In the genomic region with DNA sequence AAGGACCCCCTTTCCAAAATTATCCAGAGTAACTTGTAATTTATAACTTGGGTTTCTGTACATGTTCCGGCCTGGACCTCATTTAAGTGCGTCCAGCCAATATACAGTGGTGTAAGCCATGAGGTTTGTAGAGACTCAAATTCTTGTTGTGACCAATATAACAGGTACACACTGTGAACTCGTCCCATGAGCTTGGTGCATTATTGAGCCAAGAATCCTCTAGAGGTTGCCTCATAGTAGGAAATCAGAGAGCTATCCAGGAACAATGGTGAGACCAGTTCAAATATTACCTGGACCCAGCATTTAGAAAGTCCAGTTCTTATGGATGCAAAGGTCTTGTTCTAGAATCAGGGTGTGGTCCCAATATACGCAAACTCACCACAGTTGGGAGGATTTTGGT, we compare ENCODE assay signal across 24 cellular contexts.
"Had no signal": no experiment of that assay in that cellular context is flagged by ENCODE, and none has a peak within 500 bp of the region (broad histone marks: within the 10 kb centered on the region; RNA-seq: fewer than 3 reads in every experiment).

No MANE protein-coding gene starts in this region.

- H3K4me3 ChIP-seq: MG63, SJSA1, SK-N-MC had no signal

- H3K27ac ChIP-seq: HL-60, SJSA1, SK-N-MC had no signal

- H3K4me1 ChIP-seq: SJSA1 had no signal

- DNase-seq: IMR-90, Karpas-422, KG1, MG63, NCI-H1092, NCI-H1105 treated with DMSO at 0.1 percent for 48 hours, NCI-H1417 treated with DMSO at 0.1 percent for 48 hours, NCI-H146, NCI-H1694 treated with DMSO at 0.1 percent for 48 hours, NCI-H1930, NCI-H2081, NCI-H2107, NCI-H226, NCI-H446, NCI-H510A, NCI-H524 treated with DMSO at 0.1 percent for 48 hours, NCI-H69, NCI-H774, Right ventricle myocardium superior, RPMI8226, SIG-M5 had no signal

- H3K36me3 ChIP-seq: MG63, SJSA1 had no signal
